ENCODE assay signal across 1 cellular context in the genomic region with DNA sequence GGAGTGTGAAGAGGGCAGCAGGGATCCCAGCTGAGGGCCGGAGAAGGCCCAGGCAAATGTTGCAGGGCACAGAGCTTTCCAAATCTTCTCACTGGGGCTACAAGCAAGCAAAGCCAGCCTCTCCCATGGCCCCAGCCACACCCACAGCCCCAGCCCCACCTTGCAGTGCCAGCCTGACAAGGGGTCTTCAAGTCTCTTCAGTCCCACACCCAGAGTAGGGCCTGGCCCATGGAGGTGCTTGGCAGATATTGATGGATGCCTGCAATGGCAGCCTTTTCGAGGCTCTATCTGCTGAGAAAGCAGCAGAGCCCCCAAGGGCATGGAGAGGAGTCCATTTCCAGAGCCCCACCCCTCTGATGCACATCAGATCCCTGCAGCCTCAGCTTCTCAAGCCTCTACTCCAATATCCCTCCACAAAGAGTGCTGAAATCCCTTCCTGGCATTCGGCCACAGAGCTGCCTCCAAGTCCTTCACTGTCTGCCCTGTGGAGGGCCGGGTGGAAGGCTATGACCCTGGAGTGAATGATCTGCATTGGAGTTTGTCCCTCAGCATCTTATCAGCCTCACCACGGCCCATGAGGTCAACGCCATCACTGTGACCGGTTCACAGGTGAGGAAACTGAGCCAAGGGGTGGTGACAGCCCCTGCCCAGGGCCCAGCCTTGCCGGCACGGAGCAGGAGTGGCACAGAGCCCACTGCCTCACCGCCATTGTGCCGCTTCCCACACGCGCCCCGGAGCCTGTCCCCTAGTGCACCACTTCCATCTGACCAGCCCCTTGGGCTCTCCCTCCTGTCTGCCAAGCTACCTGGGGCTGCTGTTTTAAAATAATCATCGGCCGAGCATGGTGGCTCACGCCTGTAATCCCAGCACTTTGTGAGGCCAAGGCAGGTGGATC.
TF ChIP-seq lines count a peak whose summit lies in the region.

No MANE protein-coding gene starts in this region.

TF ChIP-seq in HepG2, 621 proteins besides CTCF, POLR2A, EP300 and RAD21:
- TF ChIP-seq SP2 (CRISPR knock-in tag; IDR thresholded peaks at IDR 0.05) (no peak), TOE1 (CRISPR knock-in tag; IDR thresholded peaks at IDR 0.05) (no peak), PAX8 (CRISPR knock-in tag; IDR thresholded peaks at IDR 0.05; ENCODE audit: borderline replicate concordance) (no peak), ISX (CRISPR knock-in tag; conservative IDR thresholded peaks at IDR 0.05) (no peak), FOXK1 (CRISPR knock-in tag; IDR thresholded peaks at IDR 0.05; ENCODE audit: borderline replicate concordance, low read depth) (no peak), ZNF674 (CRISPR knock-in tag; IDR thresholded peaks at IDR 0.05; ENCODE audit: low read depth) (no peak), ZNF605 (CRISPR knock-in tag; IDR thresholded peaks at IDR 0.05) (no peak), ZNF878 (CRISPR knock-in tag; IDR thresholded peaks at IDR 0.05) (no peak), HNF4G (IDR thresholded peaks at IDR 0.05; ENCODE audit: borderline replicate concordance, low read depth, low read length) (no peak), HNF4G (CRISPR knock-in tag; IDR thresholded peaks at IDR 0.05; ENCODE audit: borderline replicate concordance, low read depth) (no peak), HNRNPK (IDR thresholded peaks at IDR 0.05; ENCODE audit: low read depth, low read length, poor library complexity, severe bottlenecking) (no peak), KDM5B (CRISPR knock-in tag; IDR thresholded peaks at IDR 0.05; ENCODE audit: borderline replicate concordance) (no peak), KDM4B (CRISPR knock-in tag; IDR thresholded peaks at IDR 0.05) (no peak), RBM22 (optimal IDR thresholded peaks at IDR 0.05; ENCODE audit: low read length) (no peak), BORCS8-MEF2B (CRISPR knock-in tag; IDR thresholded peaks at IDR 0.05) (no peak)
- TF ChIP-seq, protein P1, sequence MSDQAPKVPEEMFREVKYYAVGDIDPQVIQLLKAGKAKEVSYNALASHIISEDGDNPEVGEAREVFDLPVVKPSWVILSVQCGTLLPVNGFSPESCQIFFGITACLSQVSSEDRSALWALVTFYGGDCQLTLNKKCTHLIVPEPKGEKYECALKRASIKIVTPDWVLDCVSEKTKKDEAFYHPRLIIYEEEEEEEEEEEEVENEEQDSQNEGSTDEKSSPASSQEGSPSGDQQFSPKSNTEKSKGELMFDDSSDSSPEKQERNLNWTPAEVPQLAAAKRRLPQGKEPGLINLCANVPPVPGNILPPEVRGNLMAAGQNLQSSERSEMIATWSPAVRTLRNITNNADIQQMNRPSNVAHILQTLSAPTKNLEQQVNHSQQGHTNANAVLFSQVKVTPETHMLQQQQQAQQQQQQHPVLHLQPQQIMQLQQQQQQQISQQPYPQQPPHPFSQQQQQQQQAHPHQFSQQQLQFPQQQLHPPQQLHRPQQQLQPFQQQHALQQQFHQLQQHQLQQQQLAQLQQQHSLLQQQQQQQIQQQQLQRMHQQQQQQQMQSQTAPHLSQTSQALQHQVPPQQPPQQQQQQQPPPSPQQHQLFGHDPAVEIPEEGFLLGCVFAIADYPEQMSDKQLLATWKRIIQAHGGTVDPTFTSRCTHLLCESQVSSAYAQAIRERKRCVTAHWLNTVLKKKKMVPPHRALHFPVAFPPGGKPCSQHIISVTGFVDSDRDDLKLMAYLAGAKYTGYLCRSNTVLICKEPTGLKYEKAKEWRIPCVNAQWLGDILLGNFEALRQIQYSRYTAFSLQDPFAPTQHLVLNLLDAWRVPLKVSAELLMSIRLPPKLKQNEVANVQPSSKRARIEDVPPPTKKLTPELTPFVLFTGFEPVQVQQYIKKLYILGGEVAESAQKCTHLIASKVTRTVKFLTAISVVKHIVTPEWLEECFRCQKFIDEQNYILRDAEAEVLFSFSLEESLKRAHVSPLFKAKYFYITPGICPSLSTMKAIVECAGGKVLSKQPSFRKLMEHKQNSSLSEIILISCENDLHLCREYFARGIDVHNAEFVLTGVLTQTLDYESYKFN (CRISPR knock-in tag; conservative IDR thresholded peaks at IDR 0.05): no peak
- TF ChIP-seq, protein P2, sequence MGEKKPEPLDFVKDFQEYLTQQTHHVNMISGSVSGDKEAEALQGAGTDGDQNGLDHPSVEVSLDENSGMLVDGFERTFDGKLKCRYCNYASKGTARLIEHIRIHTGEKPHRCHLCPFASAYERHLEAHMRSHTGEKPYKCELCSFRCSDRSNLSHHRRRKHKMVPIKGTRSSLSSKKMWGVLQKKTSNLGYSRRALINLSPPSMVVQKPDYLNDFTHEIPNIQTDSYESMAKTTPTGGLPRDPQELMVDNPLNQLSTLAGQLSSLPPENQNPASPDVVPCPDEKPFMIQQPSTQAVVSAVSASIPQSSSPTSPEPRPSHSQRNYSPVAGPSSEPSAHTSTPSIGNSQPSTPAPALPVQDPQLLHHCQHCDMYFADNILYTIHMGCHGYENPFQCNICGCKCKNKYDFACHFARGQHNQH (CRISPR knock-in tag; IDR thresholded peaks at IDR 0.05): no peak
- TF ChIP-seq, protein P3, sequence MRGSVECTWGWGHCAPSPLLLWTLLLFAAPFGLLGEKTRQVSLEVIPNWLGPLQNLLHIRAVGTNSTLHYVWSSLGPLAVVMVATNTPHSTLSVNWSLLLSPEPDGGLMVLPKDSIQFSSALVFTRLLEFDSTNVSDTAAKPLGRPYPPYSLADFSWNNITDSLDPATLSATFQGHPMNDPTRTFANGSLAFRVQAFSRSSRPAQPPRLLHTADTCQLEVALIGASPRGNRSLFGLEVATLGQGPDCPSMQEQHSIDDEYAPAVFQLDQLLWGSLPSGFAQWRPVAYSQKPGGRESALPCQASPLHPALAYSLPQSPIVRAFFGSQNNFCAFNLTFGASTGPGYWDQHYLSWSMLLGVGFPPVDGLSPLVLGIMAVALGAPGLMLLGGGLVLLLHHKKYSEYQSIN (CRISPR knock-in tag; IDR thresholded peaks at IDR 0.05; ENCODE audit: borderline replicate concordance): no peak
- TF ChIP-seq, protein P4, sequence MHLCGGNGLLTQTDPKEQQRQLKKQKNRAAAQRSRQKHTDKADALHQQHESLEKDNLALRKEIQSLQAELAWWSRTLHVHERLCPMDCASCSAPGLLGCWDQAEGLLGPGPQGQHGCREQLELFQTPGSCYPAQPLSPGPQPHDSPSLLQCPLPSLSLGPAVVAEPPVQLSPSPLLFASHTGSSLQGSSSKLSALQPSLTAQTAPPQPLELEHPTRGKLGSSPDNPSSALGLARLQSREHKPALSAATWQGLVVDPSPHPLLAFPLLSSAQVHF (CRISPR knock-in tag; IDR thresholded peaks at IDR 0.05): no peak
